In the genomic region with DNA sequence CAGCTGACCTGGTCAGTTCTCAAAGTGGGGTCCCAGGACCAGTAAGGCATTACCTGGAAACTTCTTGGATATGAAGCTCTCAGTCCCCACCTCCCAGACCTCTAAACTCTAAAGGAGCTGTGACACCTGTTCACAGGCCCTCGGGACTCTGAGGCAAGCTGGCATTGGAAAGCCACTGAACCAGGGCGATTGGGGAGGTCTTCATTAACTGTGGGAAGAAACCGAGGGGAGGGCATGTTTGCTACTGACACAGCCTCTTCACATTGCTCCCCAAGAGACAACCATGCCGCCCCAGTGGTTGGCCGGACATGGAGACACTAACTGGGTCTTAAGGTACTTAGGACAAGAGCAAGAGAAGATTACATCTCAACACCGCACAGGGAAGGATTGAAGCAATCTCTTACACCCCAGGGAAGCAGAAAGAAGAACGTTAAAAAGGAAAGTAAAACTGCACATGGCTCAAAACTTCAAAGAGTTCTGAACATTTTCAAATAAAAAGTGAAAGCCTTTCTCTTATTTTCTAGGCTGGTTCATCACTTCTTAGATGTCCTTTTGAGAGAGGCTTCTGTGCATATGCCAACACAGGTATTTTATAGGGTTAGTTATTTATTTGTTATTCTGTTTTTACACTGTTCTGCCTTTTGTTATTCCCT, we compare ENCODE assay signal across 10 cellular contexts.
A peak's percentile ranks its signal among the peaks of the same experiment; 100 is the strongest.
DNase-seq lines count a peak whose midpoint lies in the region; ATAC-seq and TF ChIP-seq lines count a peak whose summit lies in the region.
"Had no signal": no experiment of that assay in that cellular context is flagged by ENCODE, and none has a peak within 500 bp of the region (broad histone marks: within the 10 kb centered on the region; RNA-seq: fewer than 3 reads in every experiment).

No MANE protein-coding gene starts in this region.

- H3K23ac ChIP-seq in mesendoderm (ENCODE audit: low read length) (no peak overlapping the region), H9 (ENCODE audit: insufficient read length, low read depth, low read length) (no peak overlapping the region)

- H2BK5ac ChIP-seq in mesendoderm (ENCODE audit: low read length) (no peak overlapping the region), H9 (ENCODE audit: insufficient read length, low read length) (no peak overlapping the region)

- no peaks in the 10 kb centered on the region for H3K9me3 Mint-ChIP-seq in activated CD4-positive, alpha-beta T cell treated with anti-CD3 and anti-CD28 coated beads, Interleukin-2, amount 10 ng/mL, durations not matched to agents 7 days and 5 days
- H3K9me3 Mint-ChIP-seq in T-cell (no peaks in the 10 kb centered on the region), H9 (no peaks in the 10 kb centered on the region; a peak in 2 of 5 replicates)
- no peaks in the 10 kb centered on the region for H3K9me3 Mint-ChIP-seq in naive thymus-derived CD8-positive, alpha-beta T cell
- H3K9me3 Mint-ChIP-seq: dendritic cell treated with granulocyte-macrophage colony-stimulating factor and Interleukin-4, amounts not matched to agents 40 ng/mL and 50 ng/mL, for 4 days had no signal

- POLR2A ChIA-PET in activated CD4-positive, alpha-beta T cell treated with anti-CD3 and anti-CD28 coated beads, Interleukin-2, amount 10 ng/mL, durations not matched to agents 7 days and 5 days (lab: Charles Lee) = no interaction called here
- POLR2A ChIA-PET in T-cell (lab: Charles Lee) = no interaction called here
- POLR2A ChIA-PET in naive thymus-derived CD8-positive, alpha-beta T cell (lab: Charles Lee) = no interaction called here

- H2AK5ac ChIP-seq in mesendoderm (ENCODE audit: low read length) (no peak overlapping the region), H9 (ENCODE audit: insufficient read length, low read length) (no peak overlapping the region)

- no peak overlapping the region for H2BK120ac ChIP-seq in mesendoderm (ENCODE audit: low read depth, low read length)
- H2BK120ac ChIP-seq in H9 (ENCODE audit: low read depth, low read length, poor library complexity, severe bottlenecking) = no peak overlapping the region

- H4K8ac ChIP-seq in mesendoderm (ENCODE audit: low read depth, low read length) (no peak overlapping the region), H9 (replicated peaks; ENCODE audit: insufficient read length, low read depth, low read length) (no peak overlapping the region)

- no peak overlapping the region for H2BK15ac ChIP-seq in mesendoderm (replicated peaks; ENCODE audit: low read depth)
- no peak overlapping the region for H2BK15ac ChIP-seq in H9 (ENCODE audit: low read depth, low read length)

- no peak overlapping the region for H3K18ac ChIP-seq in mesendoderm (ENCODE audit: low read length)
- H3K18ac ChIP-seq in H9 (ENCODE audit: insufficient read length, low read depth, low read length) = no peak overlapping the region

- H3K14ac ChIP-seq in H9 (ENCODE audit: insufficient read depth, low read length) = no peak overlapping the region

- WGBS in mesendoderm (ENCODE audit: extremely low coverage, insufficient coverage, low lambda C conversion rate) = no CpG with 5 or more reads among the region's 7 CpGs
- WGBS in H9 (ENCODE audit: extremely low coverage, insufficient read length, low lambda C conversion rate) = no CpG with 5 or more reads among the region's 7 CpGs

- H3K27me3 ChIP-seq in mesendoderm (ENCODE audit: insufficient read depth, low read length, poor library complexity) (no peaks in the 10 kb centered on the region), H9 (ENCODE audit: insufficient read depth, low read length) (no peaks in the 10 kb centered on the region)

- no peak for TF ChIP-seq CTCF in H9 (conservative IDR thresholded peaks at IDR 0.05)

- no peak overlapping the region for H3T11ph ChIP-seq in H9 (ENCODE audit: low read length)

- H3K79me2 ChIP-seq in mesendoderm (ENCODE audit: control insufficient read depth, insufficient read depth, low read length) = no peaks in the 10 kb centered on the region
- H3K79me2 ChIP-seq in H9 (ENCODE audit: insufficient read depth, low read length) = no peaks in the 10 kb centered on the region

- H3K9ac ChIP-seq in mesendoderm (ENCODE audit: low read length) (no peak overlapping the region), H9 (ENCODE audit: extremely low read depth, insufficient read length, low read length) (no peak overlapping the region)

- no peaks in the 10 kb centered on the region for H3K36me3 Mint-ChIP-seq in activated CD4-positive, alpha-beta T cell treated with anti-CD3 and anti-CD28 coated beads, Interleukin-2, amount 10 ng/mL, durations not matched to agents 7 days and 5 days (ENCODE audit: low read depth)
- no peaks in the 10 kb centered on the region for H3K36me3 Mint-ChIP-seq in T-cell
- H3K36me3 Mint-ChIP-seq in naive thymus-derived CD8-positive, alpha-beta T cell = no peaks in the 10 kb centered on the region
- peaks cover 0 to 3% (median 0%) of the 10 kb centered on the region in 3 experiments; a peak in 1 of 7 replicates for H3K36me3 Mint-ChIP-seq in H9 (ENCODE audit: insufficient read depth in 1 of 3, low read depth in 3 of 3)

- H2BK12ac ChIP-seq in H9 (ENCODE audit: insufficient read length, low read depth, low read length) = no peak overlapping the region

- peak overlapping the region; percentile 89 for H3K27ac Mint-ChIP-seq in activated CD4-positive, alpha-beta T cell treated with anti-CD3 and anti-CD28 coated beads, Interleukin-2, amount 10 ng/mL, durations not matched to agents 7 days and 5 days
- H3K27ac Mint-ChIP-seq in T-cell (peak overlapping the region; percentile 84 to 86), H9 (no peak overlapping the region)
- peak overlapping the region; percentile 16 to 89 (median 80) for H3K27ac Mint-ChIP-seq in naive thymus-derived CD8-positive, alpha-beta T cell
- H3K27ac Mint-ChIP-seq: dendritic cell treated with granulocyte-macrophage colony-stimulating factor and Interleukin-4, amounts not matched to agents 40 ng/mL and 50 ng/mL, for 4 days had no signal

- no peaks in the 10 kb centered on the region for H3K36me3 ChIP-seq in mesendoderm (ENCODE audit: control insufficient read depth, insufficient read depth, low read length)

- H3K79me1 ChIP-seq in mesendoderm (ENCODE audit: low read length) (no peaks in the 10 kb centered on the region), H9 (ENCODE audit: insufficient read depth, low read depth, low read length, poor library complexity, severe bottlenecking) (no peaks in the 10 kb centered on the region)

- H3K27ac ChIP-seq in mesendoderm (ENCODE audit: low read depth, low read length) (no peak overlapping the region), H9 (ENCODE audit: insufficient read length, low read depth, low read length) (no peak overlapping the region)

- H3K4ac ChIP-seq in mesendoderm (ENCODE audit: low read depth, low read length) (no peak overlapping the region), H9 (ENCODE audit: low read depth, low read length) (no peak overlapping the region)

- H3K4me1 Mint-ChIP-seq in activated CD4-positive, alpha-beta T cell treated with anti-CD3 and anti-CD28 coated beads, Interleukin-2, amount 10 ng/mL, durations not matched to agents 7 days and 5 days = peaks cover 24% of the 10 kb centered on the region
- H3K4me1 Mint-ChIP-seq in T-cell = peaks cover 19 to 23% (median 20%) of the 10 kb centered on the region in 3 donors
- H3K4me1 Mint-ChIP-seq in naive thymus-derived CD8-positive, alpha-beta T cell = peaks cover 6 to 20% (median 15%) of the 10 kb centered on the region in 4 donors
- peaks cover 37 to 38% of the 10 kb centered on the region in 2 experiments for H3K4me1 Mint-ChIP-seq in H9

- no peak overlapping the region for H3K56ac ChIP-seq in mesendoderm (ENCODE audit: low read length)
- H3K56ac ChIP-seq in H9 (ENCODE audit: insufficient read length, low read depth, low read length) = no peak overlapping the region

- H3K4me1 ChIP-seq in mesendoderm (ENCODE audit: control insufficient read depth, low read depth, low read length) = peaks cover 10% of the 10 kb centered on the region
- peaks cover 8% of the 10 kb centered on the region; the same call in 1 of the 2 replicates for H3K4me1 ChIP-seq in H9 (ENCODE audit: insufficient read depth, low read length)

- no peak overlapping the region for H2BK20ac ChIP-seq in H9 (ENCODE audit: low read depth, low read length, poor library complexity, severe bottlenecking)

- no peak overlapping the region for H3K4me3 ChIP-seq in mesendoderm (ENCODE audit: low read length)

- H4K91ac ChIP-seq in H9 (ENCODE audit: insufficient read length, low read depth, low read length) = no peak overlapping the region

- no peaks in the 10 kb centered on the region for H3K23me2 ChIP-seq in H9 (ENCODE audit: insufficient read length, low read depth, low read length, poor library complexity, severe bottlenecking)

- CTCF ChIA-PET in activated CD4-positive, alpha-beta T cell treated with anti-CD3 and anti-CD28 coated beads, Interleukin-2, amount 10 ng/mL, durations not matched to agents 7 days and 5 days (lab: Charles Lee) = no interaction called here
- CTCF ChIA-PET in T-cell (lab: Charles Lee) = no interaction called here

- no peak overlapping the region for H3K4me2 ChIP-seq in mesendoderm (ENCODE audit: low read length)
- H3K4me2 ChIP-seq in H9 (ENCODE audit: insufficient read depth, insufficient read length, low read length) = no peak overlapping the region

- H3K9me3 ChIP-seq in H9 (ENCODE audit: control insufficient read depth, low read depth, low read length) = no peaks in the 10 kb centered on the region

- H3K4me3 Mint-ChIP-seq in activated CD4-positive, alpha-beta T cell treated with anti-CD3 and anti-CD28 coated beads, Interleukin-2, amount 10 ng/mL, durations not matched to agents 7 days and 5 days = peak overlapping the region; percentile 74
- H3K4me3 Mint-ChIP-seq in T-cell = peak overlapping the region; percentile 40 to 69 (median 59)
- peak overlapping the region in 9 of 10 donors; percentile 56 to 78 (median 75) for H3K4me3 Mint-ChIP-seq in naive thymus-derived CD8-positive, alpha-beta T cell
- no peak overlapping the region for H3K4me3 Mint-ChIP-seq in H9
- H3K4me3 Mint-ChIP-seq: dendritic cell treated with granulocyte-macrophage colony-stimulating factor and Interleukin-4, amounts not matched to agents 40 ng/mL and 50 ng/mL, for 4 days had no signal

- DNase-seq in activated CD4-positive, alpha-beta T cell treated with anti-CD3 and anti-CD28 coated beads, Interleukin-2, amount 10 ng/mL, durations not matched to agents 7 days and 5 days = peak; percentile 34
- DNase-seq in activated CD4-positive, alpha-beta T cell treated with anti-CD3 and anti-CD28 coated beads, Interleukin-2, amount 50 U/mL, for 1 hour = no peak
- DNase-seq in T-cell = no peak
- peak in 3 of 10 donors; percentile 5 to 40 (median 10) for DNase-seq in naive thymus-derived CD8-positive, alpha-beta T cell
- no peak for DNase-seq in mesendoderm
- DNase-seq in GDM1 (lab: John Stamatoyannopoulos, UW) = no peak
- no peak for DNase-seq in H9
- DNase-seq: activated effector memory CD4-positive, alpha-beta T cell treated with Interleukin-2 at 50 U/mL for 16 hours had no signal

- no peak overlapping the region for H2AFZ ChIP-seq in H9 (ENCODE audit: low read length)

- H4K20me1 ChIP-seq in H9 (ENCODE audit: control insufficient read depth, insufficient read depth, insufficient read length) = no peaks in the 10 kb centered on the region

- H4K5ac ChIP-seq in mesendoderm (ENCODE audit: low read length) (no peak overlapping the region), H9 (ENCODE audit: insufficient read length, low read depth, low read length) (no peak overlapping the region)

- H3K27me3 Mint-ChIP-seq in activated CD4-positive, alpha-beta T cell treated with anti-CD3 and anti-CD28 coated beads, Interleukin-2, amount 10 ng/mL, durations not matched to agents 7 days and 5 days = no peaks in the 10 kb centered on the region
- H3K27me3 Mint-ChIP-seq in T-cell (no peaks in the 10 kb centered on the region), H9 (ENCODE audit: low read depth) (no peaks in the 10 kb centered on the region; the same call in none of the 2 replicates)
- H3K27me3 Mint-ChIP-seq in naive thymus-derived CD8-positive, alpha-beta T cell = no peaks in the 10 kb centered on the region
- H3K27me3 Mint-ChIP-seq: dendritic cell treated with granulocyte-macrophage colony-stimulating factor and Interleukin-4, amounts not matched to agents 40 ng/mL and 50 ng/mL, for 4 days had no signal

- ATAC-seq in GM21447 (IDR thresholded peaks at IDR 0.05; ENCODE audit: unreplicated experiment) (peak; percentile 65), T-cell (replicated peaks in 1 of 4) (peak in 3 of 4 experiments; percentile 25 to 57 (median 28))
- ATAC-seq in naive thymus-derived CD8-positive, alpha-beta T cell = peak in 1 of 2 donors; percentile 38

Comparison
In these comparisons a context has a peak if more than half of its experiments do, and no peak if none do; other contexts are left out.
1. H3K27ac Mint-ChIP-seq: peak in activated CD4-positive, alpha-beta T cell treated with anti-CD3 and anti-CD28 coated beads, Interleukin-2, amount 10 ng/mL, durations not matched to agents 7 days and 5 days (single experiment), T-cell (2 of 2) and naive thymus-derived CD8-positive, alpha-beta T cell (10 of 10); none in H9 (0 of 3).
2. H3K4me3 Mint-ChIP-seq: peak in activated CD4-positive, alpha-beta T cell treated with anti-CD3 and anti-CD28 coated beads, Interleukin-2, amount 10 ng/mL, durations not matched to agents 7 days and 5 days (single experiment), T-cell (3 of 3) and naive thymus-derived CD8-positive, alpha-beta T cell (9 of 10); none in H9 (0 of 2).